Comparison of ENCODE assay signal across 9 cellular contexts in genomic region chr2:94956797-94957391, GRCh38.
DNase-seq lines count a peak whose midpoint lies in the region; ATAC-seq and TF ChIP-seq lines count a peak whose summit lies in the region.
"Had no signal": no experiment of that assay in that cellular context is flagged by ENCODE, and none has a peak within 500 bp of the region (broad histone marks: within the 10 kb centered on the region; RNA-seq: fewer than 3 reads in every experiment).

No MANE protein-coding gene starts in this region.

- H3K27ac Mint-ChIP-seq in activated CD4-positive, alpha-beta memory T cell treated with anti-CD3 and anti-CD28 coated beads, Interleukin-2, amount 10 ng/mL, durations not matched to agents 7 days and 5 days, result no peak overlapping the region
- no peak overlapping the region for H3K27ac Mint-ChIP-seq in progenitor cell of endocrine pancreas

- H3K4me3 ChIP-seq in H7 (ENCODE audit: insufficient read depth, low read depth, low read length), result no peak overlapping the region
- H3K4me3 ChIP-seq in fibroblast of pulmonary artery (replicated peaks; ENCODE audit: low read depth, low read length), result no peak overlapping the region

- no peaks in the 10 kb centered on the region for H3K36me3 Mint-ChIP-seq in activated CD4-positive, alpha-beta memory T cell treated with anti-CD3 and anti-CD28 coated beads, Interleukin-2, amount 10 ng/mL, durations not matched to agents 7 days and 5 days (ENCODE audit: low read depth)
- no peaks in the 10 kb centered on the region for H3K36me3 Mint-ChIP-seq in progenitor cell of endocrine pancreas (ENCODE audit: insufficient read depth)
- H3K36me3 Mint-ChIP-seq: CD8-positive, alpha-beta memory T cell had no signal

- POLR2A ChIA-PET in activated CD4-positive, alpha-beta memory T cell treated with anti-CD3 and anti-CD28 coated beads, Interleukin-2, amount 10 ng/mL, durations not matched to agents 7 days and 5 days (lab: Charles Lee), result no interaction called here

- no peak overlapping the region for H3K4me3 Mint-ChIP-seq in activated CD4-positive, alpha-beta memory T cell treated with anti-CD3 and anti-CD28 coated beads, Interleukin-2, amount 10 ng/mL, durations not matched to agents 7 days and 5 days
- H3K4me3 Mint-ChIP-seq in progenitor cell of endocrine pancreas (ENCODE audit: low read depth), result no peak overlapping the region
- H3K4me3 Mint-ChIP-seq: CD8-positive, alpha-beta memory T cell had no signal

- no peaks in the 10 kb centered on the region for H3K36me3 ChIP-seq in H7 (replicated peaks; ENCODE audit: control insufficient read depth, insufficient read depth, low read length)

- no peaks in the 10 kb centered on the region for H3K27me3 ChIP-seq in H7 (ENCODE audit: control insufficient read depth, insufficient read depth, low read length)

- ATAC-seq in HG02973 (IDR thresholded peaks at IDR 0.05; ENCODE audit: unreplicated experiment), result no peak

- DNase-seq in NCI-H1417 (lab: John Stamatoyannopoulos, UW) (peak; percentile 7 to 61 (median 53)), NCI-H1417 treated with DMSO at 0.1 percent for 48 hours (lab: John Stamatoyannopoulos, UW) (no peak), H7 (peak; percentile 63), NCI-H1105 treated with DMSO at 0.1 percent for 48 hours (lab: John Stamatoyannopoulos, UW) (peak; percentile 15), fibroblast of pulmonary artery (ENCODE audit: low read depth) (peak; percentile 39), progenitor cell of endocrine pancreas (ENCODE audit: low spot score, unreplicated experiment) (no peak)
- peak; percentile 38 for DNase-seq in activated CD4-positive, alpha-beta memory T cell treated with anti-CD3 and anti-CD28 coated beads, Interleukin-2, amount 10 ng/mL, durations not matched to agents 7 days and 5 days

- no peaks in the 10 kb centered on the region for H3K9me3 Mint-ChIP-seq in activated CD4-positive, alpha-beta memory T cell treated with anti-CD3 and anti-CD28 coated beads, Interleukin-2, amount 10 ng/mL, durations not matched to agents 7 days and 5 days
- H3K9me3 Mint-ChIP-seq in progenitor cell of endocrine pancreas (ENCODE audit: low read depth), result peaks cover 12% of the 10 kb centered on the region
- H3K9me3 Mint-ChIP-seq: CD8-positive, alpha-beta memory T cell had no signal

- TF ChIP-seq CTCF in fibroblast of pulmonary artery (IDR thresholded peaks at IDR 0.05; ENCODE audit: low read length, missing control alignments) (peak; percentile 94), progenitor cell of endocrine pancreas (IDR thresholded peaks at IDR 0.05; ENCODE audit: unreplicated experiment) (peak; percentile 90)

- peaks cover 37% of the 10 kb centered on the region for H3K27me3 Mint-ChIP-seq in activated CD4-positive, alpha-beta memory T cell treated with anti-CD3 and anti-CD28 coated beads, Interleukin-2, amount 10 ng/mL, durations not matched to agents 7 days and 5 days
- peaks cover 27% of the 10 kb centered on the region for H3K27me3 Mint-ChIP-seq in progenitor cell of endocrine pancreas

- H3K4me1 Mint-ChIP-seq in activated CD4-positive, alpha-beta memory T cell treated with anti-CD3 and anti-CD28 coated beads, Interleukin-2, amount 10 ng/mL, durations not matched to agents 7 days and 5 days, result no peaks in the 10 kb centered on the region
- no peaks in the 10 kb centered on the region for H3K4me1 Mint-ChIP-seq in progenitor cell of endocrine pancreas (ENCODE audit: low read depth)
- H3K4me1 Mint-ChIP-seq: CD8-positive, alpha-beta memory T cell had no signal

- CTCF ChIA-PET in activated CD4-positive, alpha-beta memory T cell treated with anti-CD3 and anti-CD28 coated beads, Interleukin-2, amount 10 ng/mL, durations not matched to agents 7 days and 5 days (lab: Charles Lee), result interaction anchor here (0.6 to 2.1 kb wide), 16 partner anchors 11 to 208 kb away, joined by 3 to 11 read pairs (median 6); partner anchors contain the start of gene ZNF2

Comparison
In these comparisons a context has a peak if more than half of its experiments do, and no peak if none do; other contexts are left out.
1. DNase-seq: peak in NCI-H1417 (3 of 3), H7 (single experiment), NCI-H1105 treated with DMSO at 0.1 percent for 48 hours (single experiment), activated CD4-positive, alpha-beta memory T cell treated with anti-CD3 and anti-CD28 coated beads, Interleukin-2, amount 10 ng/mL, durations not matched to agents 7 days and 5 days (single experiment) and fibroblast of pulmonary artery (single experiment); none in NCI-H1417 treated with DMSO at 0.1 percent for 48 hours (single experiment) and progenitor cell of endocrine pancreas (single experiment).